27 cellular contexts compared by ENCODE assay signal in genomic region chr15:81483496-81483895, GRCh38.
"Had no signal": no experiment of that assay in that cellular context is flagged by ENCODE, and none has a peak within 500 bp of the region (broad histone marks: within the 10 kb centered on the region; RNA-seq: fewer than 3 reads in every experiment).

No MANE protein-coding gene starts in this region.

- H3K4me3 ChIP-seq: stomach, suprapubic skin, testis, thoracic aorta, thyroid gland, tibial artery, tibial nerve, transverse colon, upper lobe of left lung, upper lobe of right lung, uterus, vagina had no signal

- H3K4me1 Mint-ChIP-seq: stimulated activated effector memory CD8-positive, alpha-beta T cell treated with anti-CD3 and anti-CD28 coated beads, Interleukin-12 subunit alpha, Interleukin-12 subunit beta, amount 100 ng/mL, for 72 hours; stimulated activated naive CD8-positive, alpha-beta T cell treated with anti-CD3 and anti-CD28 coated beads, Interleukin-15, amount 100 ng/mL, for 72 hours had no signal

- H3K4me3 Mint-ChIP-seq: stimulated activated effector memory CD8-positive, alpha-beta T cell treated with anti-CD3 and anti-CD28 coated beads, Interleukin-12 subunit alpha, Interleukin-12 subunit beta, amount 100 ng/mL, for 72 hours; stimulated activated memory B cell treated with anti-CD40 and anti-IgM and Interleukin-4, amounts not matched to agents 10 μg/mL and 1 μg/mL and 100 μg/mL, for 72 hours; stimulated activated naive B cell treated with anti-CD40 and anti-IgM and Interleukin-4, amounts not matched to agents 10 μg/mL and 1 μg/mL and 100 μg/mL, for 72 hours; stimulated activated naive CD8-positive, alpha-beta T cell treated with anti-CD3 and anti-CD28 coated beads, Interleukin-15, amount 100 ng/mL, for 72 hours; stimulated activated naive CD8-positive, alpha-beta T cell treated with anti-CD3 and anti-CD28 coated beads, Interleukin-15, Interleukin-2, amounts not matched to agents 100 ng/mL and 50 ng/mL, for 24 hours; type B pancreatic cell had no signal

- H3K27ac Mint-ChIP-seq: stimulated activated effector memory CD8-positive, alpha-beta T cell treated with anti-CD3 and anti-CD28 coated beads, Interleukin-12 subunit alpha, Interleukin-12 subunit beta, amount 100 ng/mL, for 72 hours; stimulated activated memory B cell treated with anti-CD40 and anti-IgM and Interleukin-4, amounts not matched to agents 10 μg/mL and 1 μg/mL and 100 μg/mL, for 72 hours; stimulated activated naive B cell treated with anti-CD40 and anti-IgM and Interleukin-4, amounts not matched to agents 10 μg/mL and 1 μg/mL and 100 μg/mL, for 72 hours; stimulated activated naive CD8-positive, alpha-beta T cell treated with anti-CD3 and anti-CD28 coated beads, Interleukin-15, amount 100 ng/mL, for 72 hours; stimulated activated naive CD8-positive, alpha-beta T cell treated with anti-CD3 and anti-CD28 coated beads, Interleukin-15, Interleukin-2, amounts not matched to agents 100 ng/mL and 50 ng/mL, for 24 hours; type B pancreatic cell had no signal

- DNase-seq: stimulated activated CD4-positive, alpha-beta T cell treated with anti-CD3 and anti-CD28 coated beads, Interleukin-2, amount 100 ng/mL, for 48 hours; stimulated activated CD4-positive, alpha-beta T cell treated with anti-CD3 and anti-CD28 coated beads, Interleukin-4, amount 100 ng/mL, for 1 hour; stimulated activated CD4-positive, alpha-beta T cell treated with anti-CD3 and anti-CD28 coated beads, Interleukin-4, amount 100 ng/mL, for 24 hours; stimulated activated CD4-positive, alpha-beta T cell treated with anti-CD3 and anti-CD28 coated beads, Interleukin-4, amount 100 ng/mL, for 4 hours; stimulated activated CD8-positive, alpha-beta memory T cell treated with anti-CD3 and anti-CD28 coated beads, Interleukin-4, amount 100 ng/mL, for 48 hours; stimulated activated naive B cell treated with anti-CD40 and anti-IgM and Interleukin-4, amounts not matched to agents 10 μg/mL and 1 μg/mL and 100 μg/mL, for 72 hours; stimulated activated naive CD4-positive, alpha-beta T cell; stimulated activated naive CD4-positive, alpha-beta T cell treated with Interleukin-2 at 50 U/mL for 16 hours; stimulated activated naive CD8-positive, alpha-beta T cell treated with anti-CD3 and anti-CD28 coated beads, Interleukin-15, amount 100 ng/mL, for 72 hours; stimulated activated naive CD8-positive, alpha-beta T cell treated with anti-CD3 and anti-CD28 coated beads, Interleukin-15, Interleukin-2, amounts not matched to agents 100 U/mL and 50 U/mL, for 24 hours; stomach; testis; thyroid gland; tibial artery; transverse colon; trophoblast cell; upper lobe of right lung had no signal

- H3K9me3 ChIP-seq: stomach, suprapubic skin, testis, thoracic aorta, thyroid gland, tibial artery, tibial nerve, transverse colon, upper lobe of left lung, upper lobe of right lung, uterus, vagina had no signal

- H3K9me3 Mint-ChIP-seq: stimulated activated effector memory CD8-positive, alpha-beta T cell treated with anti-CD3 and anti-CD28 coated beads, Interleukin-12 subunit alpha, Interleukin-12 subunit beta, amount 100 ng/mL, for 72 hours; stimulated activated memory B cell treated with anti-CD40 and anti-IgM and Interleukin-4, amounts not matched to agents 10 μg/mL and 1 μg/mL and 100 μg/mL, for 72 hours; stimulated activated naive B cell treated with anti-CD40 and anti-IgM and Interleukin-4, amounts not matched to agents 10 μg/mL and 1 μg/mL and 100 μg/mL, for 72 hours; stimulated activated naive CD8-positive, alpha-beta T cell treated with anti-CD3 and anti-CD28 coated beads, Interleukin-15, amount 100 ng/mL, for 72 hours; stimulated activated naive CD8-positive, alpha-beta T cell treated with anti-CD3 and anti-CD28 coated beads, Interleukin-15, Interleukin-2, amounts not matched to agents 100 ng/mL and 50 ng/mL, for 24 hours; type B pancreatic cell had no signal

- H3K4me1 ChIP-seq: testis, thyroid gland, tibial artery, transverse colon, upper lobe of left lung, upper lobe of right lung, uterus, vagina had no signal

- H3K36me3 Mint-ChIP-seq: stimulated activated effector memory CD8-positive, alpha-beta T cell treated with anti-CD3 and anti-CD28 coated beads, Interleukin-12 subunit alpha, Interleukin-12 subunit beta, amount 100 ng/mL, for 72 hours; stimulated activated memory B cell treated with anti-CD40 and anti-IgM and Interleukin-4, amounts not matched to agents 10 μg/mL and 1 μg/mL and 100 μg/mL, for 72 hours; stimulated activated naive B cell treated with anti-CD40 and anti-IgM and Interleukin-4, amounts not matched to agents 10 μg/mL and 1 μg/mL and 100 μg/mL, for 72 hours; type B pancreatic cell had no signal

- H3K36me3 ChIP-seq: stomach, suprapubic skin, thoracic aorta, thyroid gland, tibial artery, tibial nerve, transverse colon, upper lobe of left lung, upper lobe of right lung, uterus, vagina had no signal

- H3K27me3 ChIP-seq: stomach, suprapubic skin, testis, thyroid gland, tibial artery, tibial nerve, transverse colon, upper lobe of left lung, upper lobe of right lung, uterus, vagina had no signal

- ATAC-seq: stimulated activated effector memory CD8-positive, alpha-beta T cell treated with anti-CD3 and anti-CD28 coated beads, Interleukin-12 subunit alpha, Interleukin-12 subunit beta, amount 100 ng/mL, for 72 hours; stimulated activated memory B cell treated with anti-CD40 and anti-IgM and Interleukin-4, amounts not matched to agents 10 μg/mL and 1 μg/mL and 100 μg/mL, for 72 hours; stimulated activated naive B cell treated with anti-CD40 and anti-IgM and Interleukin-4, amounts not matched to agents 10 μg/mL and 1 μg/mL and 100 μg/mL, for 72 hours; stimulated activated naive CD8-positive, alpha-beta T cell treated with anti-CD3 and anti-CD28 coated beads, Interleukin-15, amount 100 ng/mL, for 72 hours; stimulated activated naive CD8-positive, alpha-beta T cell treated with anti-CD3 and anti-CD28 coated beads, Interleukin-15, Interleukin-2, amounts not matched to agents 100 U/mL and 50 U/mL, for 24 hours; upper lobe of right lung had no signal

- H3K27me3 Mint-ChIP-seq: stimulated activated memory B cell treated with anti-CD40 and anti-IgM and Interleukin-4, amounts not matched to agents 10 μg/mL and 1 μg/mL and 100 μg/mL, for 72 hours; stimulated activated naive B cell treated with anti-CD40 and anti-IgM and Interleukin-4, amounts not matched to agents 10 μg/mL and 1 μg/mL and 100 μg/mL, for 72 hours; stimulated activated naive CD8-positive, alpha-beta T cell treated with anti-CD3 and anti-CD28 coated beads, Interleukin-15, amount 100 ng/mL, for 72 hours; type B pancreatic cell had no signal

- H3K27ac ChIP-seq: stomach, suprapubic skin, testis, thoracic aorta, thyroid gland, tibial artery, tibial nerve, transverse colon, upper lobe of left lung, upper lobe of right lung, uterus, vagina had no signal
